In genomic region chr15:66004618-66005262, GRCh38 we compare ENCODE assay signal across 10 cellular contexts.
DNase-seq lines count a peak whose midpoint lies in the region; ATAC-seq, FAIRE-seq and TF ChIP-seq lines count a peak whose summit lies in the region.
"Had no signal": no experiment of that assay in that cellular context is flagged by ENCODE, and none has a peak within 500 bp of the region (broad histone marks: within the 10 kb centered on the region; RNA-seq: fewer than 3 reads in every experiment).

No MANE protein-coding gene starts in this region.

- in situ Hi-C loops in ACHN (cut with HindIII; ENCODE audit: low pct_ligation_motif_present, low pct_unique_long_range_greater_than_20kb, low sequenced_read_pairs) = no loop called here

- ATAC-seq in omental fat pad (ENCODE audit: low FRiP score) = no peak

- H3K27ac ChIP-seq in caudate nucleus (ENCODE audit: low read depth, low read length) = no peak overlapping the region
- H3K27ac ChIP-seq: ovary had no signal

- DNase-seq in ACHN = peak; percentile 43
- DNase-seq in H54 (ENCODE audit: insufficient read length, low spot score) = peak; percentile 47
- DNase-seq in SW480 (ENCODE audit: low spot score) = peak; percentile 19
- peak; percentile 19 to 66 for DNase-seq in foreskin fibroblast
- DNase-seq in NCI-H526 treated with DMSO at 0.1 percent for 48 hours (lab: John Stamatoyannopoulos, UW) = no peak
- DNase-seq in activated T-cell treated with anti-CD3 and anti-CD28 coated beads, Interleukin-2, amount 50 U/mL, for 1 hour = no peak
- no peak for DNase-seq in omental fat pad (ENCODE audit: low spot score)
- DNase-seq in caudate nucleus (lab: John Stamatoyannopoulos, UW) = no peak

- H3K4me3 ChIP-seq in foreskin fibroblast (ENCODE audit: low read depth in 1 of 2, low read length in 2 of 2) = no peak overlapping the region
- H3K4me3 ChIP-seq: ovary had no signal

- TF ChIP-seq CTCF in foreskin fibroblast (IDR thresholded peaks at IDR 0.05; ENCODE audit: low read depth, low read length) (no peak), omental fat pad (IDR thresholded peaks at IDR 0.05) (no peak)

- TF ChIP-seq POLR2A in H54 (IDR thresholded peaks at IDR 0.05; ENCODE audit: low read depth, low read length) = no peak

- no peak for FAIRE-seq in H54 (lab: Jason Lieb, UNC)
- FAIRE-seq: frontal cortex had no signal

Comparison
In these comparisons a context has a peak if more than half of its experiments do, and no peak if none do; other contexts are left out.
1. DNase-seq: peak in ACHN (single experiment), H54 (single experiment), SW480 (single experiment) and foreskin fibroblast (2 of 2); none in NCI-H526 treated with DMSO at 0.1 percent for 48 hours (single experiment), activated T-cell treated with anti-CD3 and anti-CD28 coated beads, Interleukin-2, amount 50 U/mL, for 1 hour (single experiment), omental fat pad (single experiment) and caudate nucleus (0 of 61).